ENCODE assay signal across 1 cellular context in genomic region chr4:98319021-98319420, GRCh38.
TF ChIP-seq lines count a peak whose summit lies in the region.

No MANE protein-coding gene starts in this region.

TF ChIP-seq in HepG2, 621 proteins besides CTCF, POLR2A, EP300 and RAD21 (continued from another document):
- TF ChIP-seq REST (IDR thresholded peaks at IDR 0.05; ENCODE audit: borderline replicate concordance in 1 of 2, low read depth in 1 of 2, low read length in 2 of 2) = no peak
- TF ChIP-seq, protein P1, sequence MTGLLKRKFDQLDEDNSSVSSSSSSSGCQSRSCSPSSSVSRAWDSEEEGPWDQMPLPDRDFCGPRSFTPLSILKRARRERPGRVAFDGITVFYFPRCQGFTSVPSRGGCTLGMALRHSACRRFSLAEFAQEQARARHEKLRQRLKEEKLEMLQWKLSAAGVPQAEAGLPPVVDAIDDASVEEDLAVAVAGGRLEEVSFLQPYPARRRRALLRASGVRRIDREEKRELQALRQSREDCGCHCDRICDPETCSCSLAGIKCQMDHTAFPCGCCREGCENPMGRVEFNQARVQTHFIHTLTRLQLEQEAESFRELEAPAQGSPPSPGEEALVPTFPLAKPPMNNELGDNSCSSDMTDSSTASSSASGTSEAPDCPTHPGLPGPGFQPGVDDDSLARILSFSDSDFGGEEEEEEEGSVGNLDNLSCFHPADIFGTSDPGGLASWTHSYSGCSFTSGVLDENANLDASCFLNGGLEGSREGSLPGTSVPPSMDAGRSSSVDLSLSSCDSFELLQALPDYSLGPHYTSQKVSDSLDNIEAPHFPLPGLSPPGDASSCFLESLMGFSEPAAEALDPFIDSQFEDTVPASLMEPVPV (CRISPR knock-in tag; IDR thresholded peaks at IDR 0.05) = no peak
- no peak for TF ChIP-seq ZHX2 (IDR thresholded peaks at IDR 0.05; ENCODE audit: low read depth)
- no peak for TF ChIP-seq ZHX2 (CRISPR knock-in tag; IDR thresholded peaks at IDR 0.05; ENCODE audit: borderline replicate concordance)
